Comparison of ENCODE assay signal across 15 cellular contexts in genomic region chr15:101255615-101256350, GRCh38. TPM values are rescaled to one million over a fixed set of nuclear protein-coding genes. Genes with fewer than 3 reads are reported as not detected.
DNase-seq lines count a peak whose midpoint lies in the region; TF ChIP-seq lines count a peak whose summit lies in the region.
"Had no signal": no experiment of that assay in that cellular context is flagged by ENCODE, and none has a peak within 500 bp of the region (broad histone marks: within the 10 kb centered on the region; RNA-seq: fewer than 3 reads in every experiment).

No MANE protein-coding gene starts in this region.

- intact Hi-C loops in A673 (cut with micrococcal nuclease; ENCODE audit: unreplicated experiment) = loop anchor here (10.0 kb wide), 2 partner anchors 341 to 621 kb away; partner anchors contain the start of gene LRRK1

- no peak overlapping the region for H3K27ac ChIP-seq in A673 (ENCODE audit: low read depth, low read length, poor library complexity, severe bottlenecking)
- H3K27ac ChIP-seq: coronary artery had no signal

- H3K4me3 ChIP-seq in A673 (ENCODE audit: low read depth, low read length, poor library complexity, severe bottlenecking) = no peak overlapping the region
- H3K4me3 ChIP-seq: coronary artery had no signal

- H3K27ac Mint-ChIP-seq in brain = peak overlapping the region in 3 of 5 experiments; percentile 76 to 91 (median 88)
- H3K27ac Mint-ChIP-seq: CD8-positive, alpha-beta T cell; T-cell had no signal

- no peaks in the 10 kb centered on the region for H3K27me3 ChIP-seq in A673 (replicated peaks; ENCODE audit: insufficient read depth, low read depth, low read length, poor library complexity)

- no peaks in the 10 kb centered on the region for H3K9me3 Mint-ChIP-seq in brain
- H3K9me3 Mint-ChIP-seq: activated T-cell treated with anti-CD3 and anti-CD28 coated beads, Interleukin-2, amount 50 U/mL, for 4 hours; CD8-positive, alpha-beta T cell; IgD-negative memory B cell; naive B cell; T-cell had no signal

- TF ChIP-seq CTCF in brain (conservative IDR thresholded peaks at IDR 0.05) = no peak
- TF ChIP-seq CTCF in A673 (conservative IDR thresholded peaks at IDR 0.05; ENCODE audit: low read depth, low read length) = no peak

- POLR2A ChIA-PET in A673 (lab: Charles Lee; ENCODE audit: low non-redundant PET) = no interaction called here

- BruUV-seq in A673 (replicated peaks; lab: Mats Ljungman, UMichigan) = no TSS peak

- H3K4me1 ChIP-seq in A673 (ENCODE audit: insufficient read depth, low read length, poor library complexity, severe bottlenecking) = peaks cover 4% of the 10 kb centered on the region

- H3K9me3 ChIP-seq in A673 (ENCODE audit: low read depth, low read length, poor library complexity, severe bottlenecking) = no peaks in the 10 kb centered on the region

- peaks cover 45% of the 10 kb centered on the region for H3K4me1 Mint-ChIP-seq in brain

- peak overlapping the region in 2 of 5 experiments; percentile 58 to 78 for H3K4me3 Mint-ChIP-seq in brain
- H3K4me3 Mint-ChIP-seq: activated T-cell treated with anti-CD3 and anti-CD28 coated beads, Interleukin-2, amount 50 U/mL, for 4 hours; CD8-positive, alpha-beta T cell; T-cell had no signal

- peaks cover 10% of the 10 kb centered on the region for H3K27me3 Mint-ChIP-seq in brain
- H3K27me3 Mint-ChIP-seq: IgD-negative memory B cell had no signal

- no peaks in the 10 kb centered on the region for H3K36me3 Mint-ChIP-seq in brain
- H3K36me3 Mint-ChIP-seq: IgD-negative memory B cell, naive B cell, T-cell had no signal

- DNase-seq in DMS 273 (lab: John Stamatoyannopoulos, UW; ENCODE audit: unreplicated experiment) (peak; percentile 68), MV-4-11 (lab: John Stamatoyannopoulos, UW) (peak; percentile 38), left kidney (ENCODE audit: low read depth, low spot score) (peak; percentile 47), A673 (ENCODE audit: low spot score) (no peak), pons (ENCODE audit: low spot score) (no peak)
- no peak for DNase-seq in stimulated activated CD4-positive, alpha-beta T cell treated with anti-CD3 and anti-CD28 coated beads, Interleukin-4, amount 100 ng/mL, for 1 hour
- DNase-seq in activated CD4-positive, alpha-beta T cell treated with anti-CD3 and anti-CD28 coated beads for 48 hours = no peak
- DNase-seq: activated T-cell treated with anti-CD3 and anti-CD28 coated beads, Interleukin-2, amount 50 U/mL, for 4 hours; CD8-positive, alpha-beta T cell; naive B cell; NCI-H526 treated with DMSO at 0.1 percent for 48 hours; T-cell had no signal

- CTCF ChIA-PET in A673 (lab: Charles Lee) = interaction anchor here (1.3 kb wide), 1 partner anchor 226 kb away, joined by 4 read pairs; no protein-coding TSS in a partner anchor

- no peaks in the 10 kb centered on the region for H3K36me3 ChIP-seq in A673 (ENCODE audit: insufficient read depth, low read length, poor library complexity, severe bottlenecking)

RNA-seq across cellular contexts. Expression of gene CHSY1, which starts 3.9 kb away (rescaled TPM):
- 23.9 TPM for polyA plus RNA-seq in brain (ENCODE audit: insufficient read depth, low read depth, low replicate concordance)
- total RNA-seq in A673 (2021) = 47.0 and 48.3 TPM in 2 replicates

RNA-seq across cellular contexts. Expression of gene SELENOS, which starts 21.5 kb away (rescaled TPM):
- 50.0 TPM for polyA plus RNA-seq in brain (ENCODE audit: insufficient read depth, low read depth, low replicate concordance)
- total RNA-seq in A673 (2021) = 40.1 and 40.6 TPM in 2 replicates

RNA-seq across cellular contexts. Expression of gene SNRPA1, which starts 39.3 kb away (rescaled TPM):
- 46.6 TPM for polyA plus RNA-seq in brain (ENCODE audit: insufficient read depth, low read depth, low replicate concordance)
- total RNA-seq in A673 (2021) = 192 and 206 TPM in 2 replicates

Comparison
In these comparisons a context has a peak if more than half of its experiments do, and no peak if none do; other contexts are left out.
1. DNase-seq: peak in DMS 273 (single experiment), MV-4-11 (single experiment) and left kidney (single experiment); none in stimulated activated CD4-positive, alpha-beta T cell treated with anti-CD3 and anti-CD28 coated beads, Interleukin-4, amount 100 ng/mL, for 1 hour (single experiment), activated CD4-positive, alpha-beta T cell treated with anti-CD3 and anti-CD28 coated beads for 48 hours (single experiment), A673 (single experiment) and pons (single experiment).